Comparison of ENCODE assay signal across 11 cellular contexts in the genomic region with DNA sequence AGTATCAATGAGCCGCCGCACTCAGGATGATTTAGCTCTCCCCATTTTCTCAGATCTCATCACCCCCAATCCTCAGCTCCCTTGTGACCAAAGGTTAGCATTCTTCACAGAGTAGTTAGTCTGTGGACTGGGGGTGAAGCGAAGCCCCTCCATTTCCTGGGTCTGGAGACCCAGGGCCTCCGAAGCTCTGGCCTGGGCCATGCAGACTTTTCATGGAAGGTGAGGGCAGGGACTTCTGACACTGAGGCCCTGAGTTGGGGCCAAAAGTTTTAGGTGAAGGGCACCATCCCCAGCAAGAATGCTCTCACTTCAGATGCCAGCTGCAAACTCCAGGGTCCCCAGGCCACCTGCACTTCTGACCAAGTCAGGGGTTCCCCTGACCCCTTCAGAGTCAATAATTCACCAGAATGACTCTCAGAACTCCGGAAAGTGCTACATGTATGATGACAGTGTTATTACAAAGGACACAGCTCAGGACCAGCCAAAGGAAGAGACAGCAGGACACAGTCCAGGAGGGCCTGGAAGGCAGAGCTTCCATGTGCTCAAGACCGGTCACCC.
DNase-seq lines count a peak whose midpoint lies in the region; ATAC-seq, FAIRE-seq and TF ChIP-seq lines count a peak whose summit lies in the region.
"Had no signal": no experiment of that assay in that cellular context is flagged by ENCODE, and none has a peak within 500 bp of the region (broad histone marks: within the 10 kb centered on the region; RNA-seq: fewer than 3 reads in every experiment).

No MANE protein-coding gene starts in this region.

- H3K27me3 ChIP-seq in GM06990 (replicated peaks; ENCODE audit: control insufficient read depth, insufficient read depth, low read length) (no peaks in the 10 kb centered on the region), small intestine (ENCODE audit: control insufficient read depth in 2 of 2, insufficient read depth in 2 of 2, low read length in 2 of 2) (no peaks in the 10 kb centered on the region)

- H3K4me1 ChIP-seq in small intestine (ENCODE audit: control insufficient read depth in 2 of 2, insufficient read depth in 1 of 2, low read depth in 1 of 2, low read length in 1 of 2): no peaks in the 10 kb centered on the region

- no peaks in the 10 kb centered on the region for H3K9me3 Mint-ChIP-seq in activated T-helper 17 cell treated with anti-CD3 and anti-CD28 coated beads, Interleukin-2, amount 50 U/mL, for 72 hours

- 92 to 95% (median 92%) methylated on average over 6 of the region's 6 CpGs for WGBS in small intestine, 3 donors

- no peak for TF ChIP-seq CTCF in GM06990 (IDR thresholded peaks at IDR 0.05; ENCODE audit: insufficient read depth, low read length, poor library complexity, severe bottlenecking)

- H3K9me3 ChIP-seq in small intestine (ENCODE audit: control insufficient read depth, low read depth): no peaks in the 10 kb centered on the region

- peaks cover 5% of the 10 kb centered on the region for H3K36me3 Mint-ChIP-seq in activated T-helper 17 cell treated with anti-CD3 and anti-CD28 coated beads, Interleukin-2, amount 50 U/mL, for 72 hours (ENCODE audit: low read depth)
- H3K36me3 Mint-ChIP-seq: CD14-positive monocyte had no signal

- no peaks in the 10 kb centered on the region for H3K36me3 ChIP-seq in GM06990 (ENCODE audit: control insufficient read depth, insufficient read depth, low read length)
- no peaks in the 10 kb centered on the region for H3K36me3 ChIP-seq in small intestine (ENCODE audit: control insufficient read depth in 2 of 2, insufficient read depth in 2 of 2, low read length in 2 of 2)

- DNase-seq in GM06990 (ENCODE audit: extremely low read depth, insufficient read length) (peak; percentile 67), NCI-H2107 (lab: John Stamatoyannopoulos, UW) (no peak), small intestine (no peak), NCI-H2227 (lab: John Stamatoyannopoulos, UW; ENCODE audit: unreplicated experiment) (no peak)
- DNase-seq: NCI-H2081, SW 1271 had no signal

- peak overlapping the region; percentile 70 for H3K4me3 Mint-ChIP-seq in activated T-helper 17 cell treated with anti-CD3 and anti-CD28 coated beads, Interleukin-2, amount 50 U/mL, for 72 hours
- H3K4me3 Mint-ChIP-seq: CD14-positive monocyte had no signal

- ATAC-seq in GM18867 (IDR thresholded peaks at IDR 0.05; ENCODE audit: unreplicated experiment) (peak; percentile 23), HG02759 (IDR thresholded peaks at IDR 0.05; ENCODE audit: unreplicated experiment) (peak; percentile 31), HG03469 (IDR thresholded peaks at IDR 0.05; ENCODE audit: unreplicated experiment) (no peak)
- no peak for ATAC-seq in activated T-helper 17 cell treated with anti-CD3 and anti-CD28 coated beads, Interleukin-2, amount 50 U/mL, for 72 hours (replicated peaks)

- H3K27me3 Mint-ChIP-seq in activated T-helper 17 cell treated with anti-CD3 and anti-CD28 coated beads, Interleukin-2, amount 50 U/mL, for 72 hours: no peaks in the 10 kb centered on the region

- peak overlapping the region; percentile 91 for H3K27ac Mint-ChIP-seq in activated T-helper 17 cell treated with anti-CD3 and anti-CD28 coated beads, Interleukin-2, amount 50 U/mL, for 72 hours

- H3K4me3 ChIP-seq in GM06990 (replicated peaks; ENCODE audit: low read depth, low read length) (no peak overlapping the region), small intestine (ENCODE audit: low read depth in 1 of 2, low read length in 2 of 2) (no peak overlapping the region)

- no peak for FAIRE-seq in small intestine (lab: Jason Lieb, UNC)

- H3K4me1 Mint-ChIP-seq in activated T-helper 17 cell treated with anti-CD3 and anti-CD28 coated beads, Interleukin-2, amount 50 U/mL, for 72 hours: peaks cover 55% of the 10 kb centered on the region

- no peak overlapping the region for H3K27ac ChIP-seq in small intestine (ENCODE audit: low read depth in 1 of 2, low read length in 1 of 2)

Comparison
In these comparisons a context has a peak if more than half of its experiments do, and no peak if none do; other contexts are left out.
1. ATAC-seq: peak in GM18867 (single experiment) and HG02759 (single experiment); none in activated T-helper 17 cell treated with anti-CD3 and anti-CD28 coated beads, Interleukin-2, amount 50 U/mL, for 72 hours (single experiment) and HG03469 (single experiment).